Comparison of ENCODE assay signal across 8 cellular contexts in the genomic region with DNA sequence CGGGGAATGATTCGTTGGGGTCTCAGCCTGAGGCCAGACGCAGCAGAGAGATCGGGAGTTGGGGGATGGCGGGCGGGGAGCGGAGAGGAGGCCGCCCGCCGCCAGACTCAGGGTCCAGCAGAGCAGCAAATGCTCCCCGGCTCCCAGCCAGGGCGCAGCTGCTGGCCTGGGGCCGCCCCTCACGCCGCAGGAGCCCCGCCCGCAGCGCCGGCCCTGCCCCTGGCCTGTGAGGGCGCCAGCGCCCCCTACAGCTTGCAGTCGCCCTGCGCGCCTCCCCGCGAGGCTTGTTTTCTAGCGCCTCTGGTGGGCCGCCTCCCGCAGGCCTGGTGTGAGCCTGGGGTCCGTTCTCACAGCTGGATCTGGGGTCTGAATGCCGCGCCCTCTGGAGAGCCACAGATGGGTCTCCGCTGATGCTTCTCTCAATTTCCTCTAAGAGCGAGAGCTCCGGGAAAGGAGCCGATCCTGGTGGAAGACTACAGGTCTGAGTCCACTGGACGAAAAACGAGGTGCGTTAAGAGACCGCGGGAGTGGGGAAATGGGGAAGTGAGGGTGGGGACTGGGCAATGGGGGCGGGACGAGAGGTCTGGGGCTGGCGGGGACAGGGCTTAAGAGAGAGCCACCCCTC. TPM values are rescaled to one million over a fixed set of nuclear protein-coding genes. Genes with fewer than 3 reads are reported as not detected.
DNase-seq lines count a peak whose midpoint lies in the region; ATAC-seq, FAIRE-seq and TF ChIP-seq lines count a peak whose summit lies in the region.

No MANE protein-coding gene starts in this region.

- peaks cover 21 to 36% (median 27%) of the 10 kb centered on the region in 3 donors for H3K4me1 Mint-ChIP-seq in T-cell

- peaks cover 7% of the 10 kb centered on the region for H3K4me1 ChIP-seq in psoas muscle

- in situ Hi-C loops in GM13976 (cut with MboI; ENCODE audit: low sequenced_read_pairs, unreplicated experiment) = no loop called here

- H3K27me3 ChIP-seq in psoas muscle (ENCODE audit: insufficient read depth in 3 of 3, low read length in 2 of 3) = no peaks in the 10 kb centered on the region

- peaks cover 6% of the 10 kb centered on the region for H3K36me3 Mint-ChIP-seq in T-cell

- peak overlapping the region; percentile 82 for H3K27ac ChIP-seq in psoas muscle

- H3K4me3 Mint-ChIP-seq in T-cell = peak overlapping the region; percentile 91 to 95 (median 94)

- 0 to 1% (median 0%) methylated on average over 34 to 44 of the region's 44 CpGs for WGBS in psoas muscle, 3 donors

- no peaks in the 10 kb centered on the region for H3K9me3 Mint-ChIP-seq in T-cell

- intact Hi-C loops in left ventricle myocardium superior (cut with micrococcal nuclease) (no loop called here), psoas muscle (cut with DNase I) (no loop called here)

- DNase-seq in GM13976 (ENCODE audit: low spot score) (peak; percentile 93), NCI-H1417 (lab: John Stamatoyannopoulos, UW) (peak; percentile 94 to 95 (median 95)), T-cell (peak; percentile 77 to 96 (median 89)), amniotic stem cell (lab: John Stamatoyannopoulos, UW) (peak; percentile 90), left ventricle myocardium superior (peak; percentile 99), psoas muscle (peak; percentile 96 to 97), urothelium cell line (ENCODE audit: low spot score) (peak; percentile 93)

- POLR2A ChIA-PET in T-cell (lab: Charles Lee) = interaction anchor here (0.5 to 2.8 kb wide), 8 partner anchors 13 to 121 kb away, joined by 3 to 19 read pairs (median 4); a partner anchor contains a TSS

- ATAC-seq in HG02798 (IDR thresholded peaks at IDR 0.05; ENCODE audit: poor library complexity, unreplicated experiment) (peak; percentile 93), T-cell (replicated peaks in 1 of 4) (peak; percentile 94 to 98 (median 96)), left ventricle myocardium superior (peak; percentile 97), psoas muscle (peak; percentile 96 to 99 (median 98))

- H3K27me3 Mint-ChIP-seq in T-cell = no peaks in the 10 kb centered on the region

- H3K36me3 ChIP-seq in psoas muscle (ENCODE audit: insufficient read depth in 1 of 2, low read depth in 1 of 2) = peaks cover 0 to 2% of the 10 kb centered on the region in 2 donors

- FAIRE-seq in urothelium cell line (lab: Jason Lieb, UNC) = peak; percentile 85

- no peaks in the 10 kb centered on the region for H3K9me3 ChIP-seq in psoas muscle

- H3K27ac Mint-ChIP-seq in T-cell = peak overlapping the region; percentile 92 to 94

- CTCF ChIA-PET in T-cell (lab: Charles Lee) = interaction anchor here (0.6 to 4.3 kb wide), 26 partner anchors 10 to 1817 kb away, joined by 3 to 29 read pairs (median 4); partner anchors contain the start of genes KIAA0319 (in 1 of the 2) and TRIM38 (in 1 of the 2)

- H3K4me3 ChIP-seq in psoas muscle = peak overlapping the region; percentile 64

- TF ChIP-seq CTCF in GM13976 (IDR thresholded peaks at IDR 0.05; ENCODE audit: borderline replicate concordance, control extremely low read depth, extremely low read depth, insufficient read depth, missing control alignments) (peak; percentile 100), psoas muscle (IDR thresholded peaks at IDR 0.05) (peak; percentile 99)

RNA-seq across cellular contexts. Expression of gene TRIM38, which starts 29.9 kb away (rescaled TPM):
- total RNA-seq in T-cell = 10 to 100 TPM; 20.5 to 29.3 (median 26.2) TPM
- 2.7 TPM for total RNA-seq in left ventricle myocardium superior
- 1 to 10 TPM; 3.1 to 7.3 (median 4.8) TPM for total RNA-seq in psoas muscle
- 1 to 10 TPM; 1.4 to 5.8 (median 3.4) TPM for polyA plus RNA-seq in psoas muscle

Comparison
In these comparisons a context has a peak if more than half of its experiments do, and no peak if none do; other contexts are left out.
1. Peak in every context shown above with its lines: DNase-seq, ATAC-seq, H3K4me3 ChIP-seq and H3K27ac ChIP-seq.